In the genomic region with DNA sequence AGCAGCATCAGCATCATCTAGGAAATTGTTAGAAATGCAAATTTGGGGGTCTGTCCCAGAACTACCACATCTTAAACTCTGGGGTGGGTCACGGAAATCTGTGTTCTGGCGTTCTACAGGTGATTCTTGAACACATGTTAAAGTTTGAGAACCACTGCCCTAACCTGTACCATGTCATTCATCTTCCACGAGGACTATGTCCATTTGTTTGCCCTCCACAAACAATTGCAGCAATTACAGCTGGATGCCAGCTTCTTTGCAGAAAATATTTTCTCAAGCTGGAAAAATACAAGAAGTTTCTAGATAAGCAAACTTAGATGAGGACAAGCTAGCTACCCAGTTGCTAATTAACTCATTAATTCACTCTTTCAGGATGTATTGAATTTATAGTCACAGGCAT, we compare ENCODE assay signal across 30 cellular contexts. TPM values are rescaled to one million over a fixed set of nuclear protein-coding genes. Genes with fewer than 3 reads are reported as not detected.
"Had no signal": no experiment of that assay in that cellular context is flagged by ENCODE, and none has a peak within 500 bp of the region (broad histone marks: within the 10 kb centered on the region; RNA-seq: fewer than 3 reads in every experiment).

No MANE protein-coding gene starts in this region.

- H3K4me3 ChIP-seq: PC-9, SJCRH30, SK-N-MC had no signal

- H3K4me3 Mint-ChIP-seq: activated CD4-positive, alpha-beta T cell treated with anti-CD3 and anti-CD28 coated beads, Interleukin-2, amount 10 ng/mL, durations not matched to agents 24 days and 14 days; activated CD8-positive, alpha-beta memory T cell treated with anti-CD3 and anti-CD28 coated beads, Interleukin-2, amount 10 ng/mL, durations not matched to agents 7 days and 5 days; activated naive CD4-positive, alpha-beta T cell treated with anti-CD3 and anti-CD28 coated beads, Interleukin-2, amount 10 ng/mL, durations not matched to agents 7 days and 5 days; activated naive CD8-positive, alpha-beta T cell; activated naive CD8-positive, alpha-beta T cell treated with anti-CD3 and anti-CD28 coated beads, Interleukin-2, amount 50 U/mL, for 24 hours; IgD-negative memory B cell had no signal

- H3K27me3 Mint-ChIP-seq: activated CD4-positive, alpha-beta T cell treated with anti-CD3 and anti-CD28 coated beads, Interleukin-2, amount 10 ng/mL, durations not matched to agents 24 days and 14 days; activated CD8-positive, alpha-beta memory T cell treated with anti-CD3 and anti-CD28 coated beads, Interleukin-2, amount 10 ng/mL, durations not matched to agents 7 days and 5 days; activated naive CD4-positive, alpha-beta T cell treated with anti-CD3 and anti-CD28 coated beads, Interleukin-2, amount 10 ng/mL, durations not matched to agents 7 days and 5 days; activated naive CD8-positive, alpha-beta T cell had no signal

- H3K9me3 ChIP-seq: SJCRH30 had no signal

- H3K4me1 ChIP-seq: SJCRH30 had no signal

- H3K27me3 ChIP-seq: brain microvascular endothelial cell had no signal

- H3K9me3 Mint-ChIP-seq: activated CD4-positive, alpha-beta T cell treated with anti-CD3 and anti-CD28 coated beads, Interleukin-2, amount 10 ng/mL, durations not matched to agents 24 days and 14 days; activated naive CD4-positive, alpha-beta T cell treated with anti-CD3 and anti-CD28 coated beads, Interleukin-2, amount 10 ng/mL, durations not matched to agents 7 days and 5 days; activated naive CD8-positive, alpha-beta T cell treated with anti-CD3 and anti-CD28 coated beads, Interleukin-2, amount 50 U/mL, for 24 hours; IgD-negative memory B cell had no signal

- H3K4me1 Mint-ChIP-seq: activated CD4-positive, alpha-beta T cell treated with anti-CD3 and anti-CD28 coated beads, Interleukin-2, amount 10 ng/mL, durations not matched to agents 24 days and 14 days; activated CD8-positive, alpha-beta memory T cell treated with anti-CD3 and anti-CD28 coated beads, Interleukin-2, amount 10 ng/mL, durations not matched to agents 7 days and 5 days; activated naive CD4-positive, alpha-beta T cell treated with anti-CD3 and anti-CD28 coated beads, Interleukin-2, amount 10 ng/mL, durations not matched to agents 7 days and 5 days; activated naive CD8-positive, alpha-beta T cell treated with anti-CD3 and anti-CD28 coated beads, Interleukin-2, amount 50 U/mL, for 24 hours had no signal

- H3K27ac Mint-ChIP-seq: activated CD4-positive, alpha-beta T cell treated with anti-CD3 and anti-CD28 coated beads, Interleukin-2, amount 10 ng/mL, durations not matched to agents 24 days and 14 days; activated CD8-positive, alpha-beta memory T cell treated with anti-CD3 and anti-CD28 coated beads, Interleukin-2, amount 10 ng/mL, durations not matched to agents 7 days and 5 days; activated naive CD4-positive, alpha-beta T cell treated with anti-CD3 and anti-CD28 coated beads, Interleukin-2, amount 10 ng/mL, durations not matched to agents 7 days and 5 days; activated naive CD8-positive, alpha-beta T cell; activated naive CD8-positive, alpha-beta T cell treated with anti-CD3 and anti-CD28 coated beads, Interleukin-2, amount 50 U/mL, for 24 hours; IgD-negative memory B cell had no signal

- ATAC-seq: activated CD8-positive, alpha-beta memory T cell treated with anti-CD3 and anti-CD28 coated beads, Interleukin-2, amount 10 ng/mL, durations not matched to agents 7 days and 5 days; activated naive CD8-positive, alpha-beta T cell treated with anti-CD3 and anti-CD28 coated beads, Interleukin-2, amount 50 U/mL, for 24 hours had no signal

- H3K27ac ChIP-seq: brain microvascular endothelial cell, PC-9, RWPE1, SJCRH30, SK-N-MC had no signal

- DNase-seq: activated CD4-positive, alpha-beta T cell treated with anti-CD3 and anti-CD28 coated beads, Interleukin-2, amount 10 ng/mL, durations not matched to agents 24 days and 14 days; activated CD4-positive, alpha-beta T cell treated with anti-CD3 and anti-CD28 coated beads, Interleukin-2, amount 50 U/mL, for 48 hours; activated CD8-positive, alpha-beta memory T cell treated with anti-CD3 and anti-CD28 coated beads for 24 hours; activated CD8-positive, alpha-beta memory T cell treated with anti-CD3 and anti-CD28 coated beads, Interleukin-2, amount 10 ng/mL, durations not matched to agents 7 days and 5 days; activated CD8-positive, alpha-beta memory T cell treated with anti-CD3 and anti-CD28 coated beads, Interleukin-2, amount 50 U/mL, for 48 hours; activated effector memory CD4-positive, alpha-beta T cell treated with Interleukin-2 at 50 U/mL for 16 hours; activated naive CD4-positive, alpha-beta T cell treated with anti-CD3 and anti-CD28 coated beads, Interleukin-2, amount 10 ng/mL, durations not matched to agents 7 days and 5 days; activated naive CD8-positive, alpha-beta T cell treated with anti-CD3 and anti-CD28 coated beads, Interleukin-2, amount 50 U/mL, for 24 hours; activated T-cell treated with anti-CD3 and anti-CD28 coated beads, Interleukin-2, amount 50 U/mL, for 48 hours; anterior cingulate cortex; brain microvascular endothelial cell; central memory CD4-positive, alpha-beta T cell; Karpas-422; KBM-7; NCI-H1105; NCI-H1417 treated with DMSO at 0.1 percent for 48 hours; NCI-H187 treated with DMSO at 0.1 percent for 48 hours; NCI-H2081; NCI-H226; NCI-H446 treated with DMSO at 0.1 percent for 48 hours; NCI-H524; NCI-H774; PC-9; SHP77; SJCRH30; T1000 had no signal

- H3K36me3 ChIP-seq: brain microvascular endothelial cell, SJCRH30 had no signal

- H3K36me3 Mint-ChIP-seq: activated CD8-positive, alpha-beta memory T cell treated with anti-CD3 and anti-CD28 coated beads, Interleukin-2, amount 10 ng/mL, durations not matched to agents 7 days and 5 days; activated naive CD4-positive, alpha-beta T cell treated with anti-CD3 and anti-CD28 coated beads, Interleukin-2, amount 10 ng/mL, durations not matched to agents 7 days and 5 days; activated naive CD8-positive, alpha-beta T cell; IgD-negative memory B cell had no signal

RNA-seq across cellular contexts. Expression of a gene that starts 54.1 kb away (rescaled TPM):
- total RNA-seq: PC-9, SJCRH30 had no signal
- polyA plus RNA-seq: IgD-negative memory B cell had no signal
